27 cellular contexts compared by ENCODE assay signal in the genomic region with DNA sequence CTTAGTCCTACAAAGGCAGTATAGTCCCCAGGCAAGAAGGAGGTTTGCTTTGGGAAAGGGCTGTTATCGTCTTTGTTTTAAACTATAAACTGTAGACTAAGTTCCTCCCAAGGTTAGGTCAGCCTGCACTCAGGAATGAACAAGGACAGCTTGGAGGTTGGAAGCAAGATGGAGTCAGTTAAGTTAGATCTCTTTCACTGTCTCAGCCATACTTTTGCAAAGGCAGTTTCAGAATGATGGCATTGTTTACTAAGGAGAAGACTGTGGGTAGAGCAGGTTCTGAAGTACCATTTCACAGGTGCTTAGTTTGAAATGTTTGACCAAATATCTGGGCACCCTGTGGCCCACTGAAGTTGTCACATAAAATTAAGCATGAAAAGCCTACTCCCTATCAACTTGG.
"Had no signal": no experiment of that assay in that cellular context is flagged by ENCODE, and none has a peak within 500 bp of the region (broad histone marks: within the 10 kb centered on the region; RNA-seq: fewer than 3 reads in every experiment).

No MANE protein-coding gene starts in this region.

- H3K36me3 Mint-ChIP-seq: activated naive CD4-positive, alpha-beta T cell treated with anti-CD3 and anti-CD28 coated beads, Interleukin-2, amount 10 ng/mL, durations not matched to agents 7 days and 5 days; activated naive CD4-positive, alpha-beta T cell treated with anti-CD3 and anti-CD28 coated beads, Interleukin-2, amount 50 U/mL, for 72 hours; activated naive CD8-positive, alpha-beta T cell treated with anti-CD3 and anti-CD28 coated beads, Interleukin-2, amount 10 ng/mL, durations not matched to agents 7 days and 5 days had no signal

- H3K4me3 Mint-ChIP-seq: activated CD4-positive, alpha-beta T cell treated with anti-CD3 and anti-CD28 coated beads, Interleukin-2, amount 10 ng/mL, durations not matched to agents 7 days and 5 days; activated naive CD4-positive, alpha-beta T cell treated with anti-CD3 and anti-CD28 coated beads, Interleukin-2, amount 10 ng/mL, durations not matched to agents 7 days and 5 days; activated naive CD8-positive, alpha-beta T cell treated with anti-CD3 and anti-CD28 coated beads, Interleukin-2, amount 10 ng/mL, durations not matched to agents 7 days and 5 days; activated T-cell treated with anti-CD3 and anti-CD28 coated beads, Interleukin-2, amount 50 U/mL, for 4 hours; activated T-helper 1 cell treated with anti-CD3 and anti-CD28 coated beads, Interleukin-12 subunit alpha, Interleukin-12 subunit beta, Interleukin-2, Interleukin-4 antibody, amounts not matched to agents 30 ng/mL and 10 ng/mL and 1 ng/mL, durations not matched to agents 14 hours and 24 hours and 36 hours; brain had no signal

- FAIRE-seq: endometrium, endothelial cell of umbilical vein, frontal cortex had no signal

- H3K4me1 ChIP-seq: ascending aorta, breast epithelium, colonic mucosa had no signal

- H3K4me3 ChIP-seq: ascending aorta, breast epithelium, cardiac muscle cell, colonic mucosa had no signal

- H3K27ac ChIP-seq: ascending aorta, breast epithelium, cardiac muscle cell, colonic mucosa, epithelial cell of prostate had no signal

- DNase-seq: activated CD4-positive, alpha-beta T cell treated with anti-CD3 and anti-CD28 coated beads for 4 hours; activated CD4-positive, alpha-beta T cell treated with anti-CD3 and anti-CD28 coated beads, Interleukin-2, amount 10 ng/mL, durations not matched to agents 7 days and 5 days; activated CD4-positive, CD25-positive, alpha-beta regulatory T cell; activated CD4-positive, CD25-positive, alpha-beta regulatory T cell treated with anti-CD3 and anti-CD28 coated beads, Interleukin-2, amount 50 U/mL, for 72 hours; activated CD8-positive, alpha-beta memory T cell treated with anti-CD3 and anti-CD28 coated beads for 24 hours; activated CD8-positive, alpha-beta memory T cell treated with anti-CD3 and anti-CD28 coated beads, Interleukin-2, amount 50 U/mL, for 4 hours; activated gamma-delta T cell; activated naive CD4-positive, alpha-beta T cell; activated naive CD4-positive, alpha-beta T cell treated with anti-CD3 and anti-CD28 coated beads, Interleukin-2, amount 10 ng/mL, durations not matched to agents 7 days and 5 days; activated naive CD8-positive, alpha-beta T cell treated with anti-CD3 and anti-CD28 coated beads, Interleukin-2, amount 10 ng/mL, durations not matched to agents 7 days and 5 days; activated T-cell treated with anti-CD3 and anti-CD28 coated beads for 4 hours; activated T-cell treated with anti-CD3 and anti-CD28 coated beads, Interleukin-2, amount 50 U/mL, for 4 hours; central memory CD4-positive, alpha-beta T cell; cerebellar nuclear complex; colonic mucosa; effector CD8-positive, alpha-beta T cell; foreskin fibroblast had no signal

- H3K27me3 Mint-ChIP-seq: activated CD4-positive, alpha-beta T cell treated with anti-CD3 and anti-CD28 coated beads, Interleukin-2, amount 10 ng/mL, durations not matched to agents 7 days and 5 days; activated naive CD4-positive, alpha-beta T cell treated with anti-CD3 and anti-CD28 coated beads, Interleukin-2, amount 10 ng/mL, durations not matched to agents 7 days and 5 days; brain had no signal

- H3K9me3 Mint-ChIP-seq: activated CD4-positive, alpha-beta T cell treated with anti-CD3 and anti-CD28 coated beads, Interleukin-2, amount 10 ng/mL, durations not matched to agents 7 days and 5 days; activated naive CD4-positive, alpha-beta T cell treated with anti-CD3 and anti-CD28 coated beads, Interleukin-2, amount 10 ng/mL, durations not matched to agents 7 days and 5 days; activated T-cell treated with anti-CD3 and anti-CD28 coated beads, Interleukin-2, amount 50 U/mL, for 4 hours; activated T-helper 1 cell treated with anti-CD3 and anti-CD28 coated beads, Interleukin-12 subunit alpha, Interleukin-12 subunit beta, Interleukin-2, Interleukin-4 antibody, amounts not matched to agents 30 ng/mL and 10 ng/mL and 1 ng/mL, durations not matched to agents 14 hours and 24 hours and 36 hours had no signal

- H3K4me1 Mint-ChIP-seq: activated CD4-positive, alpha-beta T cell treated with anti-CD3 and anti-CD28 coated beads, Interleukin-2, amount 10 ng/mL, durations not matched to agents 7 days and 5 days; activated naive CD4-positive, alpha-beta T cell treated with anti-CD3 and anti-CD28 coated beads, Interleukin-2, amount 10 ng/mL, durations not matched to agents 7 days and 5 days; activated naive CD8-positive, alpha-beta T cell treated with anti-CD3 and anti-CD28 coated beads, Interleukin-2, amount 10 ng/mL, durations not matched to agents 7 days and 5 days had no signal

- H3K36me3 ChIP-seq: breast epithelium, cardiac muscle cell, colonic mucosa had no signal

- H3K9me3 ChIP-seq: ascending aorta, breast epithelium, colonic mucosa had no signal

- H3K27me3 ChIP-seq: ascending aorta, breast epithelium, cardiac muscle cell, colonic mucosa had no signal

- H3K27ac Mint-ChIP-seq: activated CD4-positive, alpha-beta T cell treated with anti-CD3 and anti-CD28 coated beads, Interleukin-2, amount 10 ng/mL, durations not matched to agents 7 days and 5 days; activated naive CD4-positive, alpha-beta T cell treated with anti-CD3 and anti-CD28 coated beads, Interleukin-2, amount 10 ng/mL, durations not matched to agents 7 days and 5 days; activated naive CD4-positive, alpha-beta T cell treated with anti-CD3 and anti-CD28 coated beads, Interleukin-2, amount 50 U/mL, for 72 hours; activated naive CD8-positive, alpha-beta T cell treated with anti-CD3 and anti-CD28 coated beads, Interleukin-2, amount 10 ng/mL, durations not matched to agents 7 days and 5 days; activated T-helper 1 cell treated with anti-CD3 and anti-CD28 coated beads, Interleukin-12 subunit alpha, Interleukin-12 subunit beta, Interleukin-2, Interleukin-4 antibody, amounts not matched to agents 30 ng/mL and 10 ng/mL and 1 ng/mL, durations not matched to agents 14 hours and 24 hours and 36 hours; brain had no signal
